In the genomic region with DNA sequence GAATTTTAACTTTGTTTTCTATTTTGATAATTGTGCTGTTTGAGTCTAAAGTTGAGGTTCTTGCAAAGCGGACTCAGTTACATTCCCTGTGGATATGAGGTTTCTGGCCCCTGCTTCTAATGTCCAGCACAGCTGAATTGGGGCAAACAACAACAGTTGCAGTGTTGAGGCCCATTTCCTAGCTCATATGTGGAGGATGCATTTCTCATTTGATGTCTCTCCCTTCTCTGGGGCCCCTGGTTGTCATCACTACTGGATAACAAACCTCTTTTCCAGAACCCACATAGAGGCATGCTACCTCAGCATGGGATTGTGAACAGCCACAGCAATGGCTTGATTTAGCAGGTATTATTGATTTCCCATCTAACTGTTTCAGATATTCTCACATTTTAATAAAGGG, we compare ENCODE assay signal across 34 cellular contexts.
"Had no signal": no experiment of that assay in that cellular context is flagged by ENCODE, and none has a peak within 500 bp of the region (broad histone marks: within the 10 kb centered on the region; RNA-seq: fewer than 3 reads in every experiment).

No MANE protein-coding gene starts in this region.

- DNase-seq: Karpas-422, Kasumi-1, KBM-7, KG1, MG63, MM.1S, MV-4-11, NCI-H1092, NCI-H1092 treated with DMSO at 0.1 percent for 48 hours, NCI-H1105, NCI-H1105 treated with DMSO at 0.1 percent for 48 hours, NCI-H1417, NCI-H1417 treated with DMSO at 0.1 percent for 48 hours, NCI-H1436, NCI-H1436 treated with DMSO at 0.1 percent for 48 hours, NCI-H146, NCI-H1694, NCI-H1694 treated with DMSO at 0.1 percent for 48 hours, NCI-H187, NCI-H187 treated with DMSO at 0.1 percent for 48 hours, NCI-H1930, NCI-H2029, NCI-H2029 treated with DMSO at 0.1 percent for 48 hours, NCI-H2081, NCI-H2081 treated with DMSO at 0.1 percent for 48 hours, NCI-H2107, NCI-H2171, NCI-H2171 treated with DMSO at 0.1 percent for 48 hours, NCI-H2227 treated with DMSO at 0.1 percent for 48 hours, NCI-H226, NCI-H345, NCI-H446, NCI-H446 treated with DMSO at 0.1 percent for 48 hours had no signal

- H3K4me2 ChIP-seq: KMS-11 had no signal

- H3K27me3 ChIP-seq: MG63 had no signal

- H3K9ac ChIP-seq: KMS-11 had no signal

- H3K4me3 ChIP-seq: MG63 had no signal

- H3K9me3 ChIP-seq: MG63 had no signal

- H3K36me3 ChIP-seq: MG63 had no signal

- H3K27ac ChIP-seq: KMS-11 had no signal
